In the genomic region with DNA sequence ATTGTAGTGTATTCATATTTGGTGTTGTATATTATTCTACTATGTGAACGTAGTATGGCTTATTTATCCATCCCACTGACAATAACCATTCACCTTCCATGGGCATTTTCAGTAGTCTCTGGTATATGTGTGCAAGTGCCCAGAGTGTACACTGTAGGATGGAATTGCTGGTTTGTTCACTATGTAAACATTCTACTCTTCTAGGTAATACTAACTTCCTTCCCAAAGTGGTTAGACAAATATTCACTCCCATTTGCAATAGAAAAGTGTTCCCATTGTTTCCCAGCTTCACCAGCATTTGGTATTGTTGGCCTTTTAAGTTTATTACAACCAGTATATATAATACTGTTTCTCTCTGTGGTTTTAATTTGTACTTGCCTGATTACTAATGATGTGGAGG, we compare ENCODE assay signal across 9 cellular contexts.
"Had no signal": no experiment of that assay in that cellular context is flagged by ENCODE, and none has a peak within 500 bp of the region (broad histone marks: within the 10 kb centered on the region; RNA-seq: fewer than 3 reads in every experiment).

No MANE protein-coding gene starts in this region.

- H3K4me1 ChIP-seq: HAP-1 had no signal

- H3K9me3 ChIP-seq: HAP-1 had no signal

- ATAC-seq: GM23338, HCT116 had no signal

- H3K4me2 ChIP-seq: GM23338 had no signal

- DNase-seq: GM23248, GOT3, H7, H9, HCEC 1CT, HFFc6 had no signal

- H3K4me3 Mint-ChIP-seq: GM23338, H9, HFFc6 had no signal

- H3K27ac ChIP-seq: GM23248 had no signal

- H3K9me3 Mint-ChIP-seq: H9, HFFc6 had no signal

- H3K36me3 ChIP-seq: HAP-1 had no signal

- H2AFZ ChIP-seq: GM23248, GM23338 had no signal

- H3K9ac ChIP-seq: GM23248 had no signal

- H3K27ac Mint-ChIP-seq: GM23338, H9, HFFc6 had no signal

- H3K4me3 ChIP-seq: GM23248, GM23338, HAP-1 had no signal
